8 cellular contexts compared by ENCODE assay signal in the genomic region with DNA sequence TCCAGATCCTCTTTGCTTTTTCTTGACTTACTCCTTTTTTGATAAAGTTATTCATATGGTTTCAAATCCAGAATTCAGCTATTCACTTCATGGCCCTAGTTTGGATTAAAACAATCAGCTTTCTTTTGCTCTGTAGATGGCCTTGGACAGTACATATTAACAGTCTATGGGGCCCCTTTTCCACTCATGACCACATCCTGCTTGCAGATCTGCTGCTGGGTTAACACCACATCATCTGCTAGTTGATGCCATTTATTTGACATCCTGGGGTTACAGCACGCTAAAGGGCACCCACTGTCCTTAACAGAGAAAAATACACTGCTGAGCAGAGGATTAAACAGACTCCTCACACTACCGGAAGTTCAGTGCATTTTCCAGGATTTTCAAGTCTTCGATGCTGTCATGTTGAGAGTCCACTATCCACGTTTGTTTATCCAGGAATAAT. TPM values are rescaled to one million over a fixed set of nuclear protein-coding genes. Genes with fewer than 3 reads are reported as not detected.
DNase-seq lines count a peak whose midpoint lies in the region; ATAC-seq and TF ChIP-seq lines count a peak whose summit lies in the region.

No MANE protein-coding gene starts in this region.

- WGBS in adipose tissue, 3 donors, result 31 to 52% (median 38%) methylated on average over 4 of the region's 4 CpGs

- H3K27ac ChIP-seq in adipose tissue (ENCODE audit: low read depth, low read length), result peak overlapping the region; percentile 79

- H3K27me3 Mint-ChIP-seq in nephron (ENCODE audit: low read depth), result no peaks in the 10 kb centered on the region

- DNase-seq in DMS153 (lab: John Stamatoyannopoulos, UW) (no peak), NCI-H524 (lab: John Stamatoyannopoulos, UW) (no peak), NCI-H1092 (lab: John Stamatoyannopoulos, UW) (no peak)

- peaks cover 47% of the 10 kb centered on the region for H3K4me1 Mint-ChIP-seq in nephron

- peak overlapping the region in 2 of 3 experiments; percentile 93 to 97 for H3K27ac Mint-ChIP-seq in nephron

- no peak overlapping the region for H3K4me3 Mint-ChIP-seq in nephron

- H3K9me3 Mint-ChIP-seq in nephron, result no peaks in the 10 kb centered on the region

- peaks cover 11% of the 10 kb centered on the region for H3K36me3 Mint-ChIP-seq in nephron (ENCODE audit: low read depth)

- ATAC-seq in GM18517 (IDR thresholded peaks at IDR 0.05; ENCODE audit: unreplicated experiment), result peak; percentile 72
- peak; percentile 73 for ATAC-seq in HG02759 (IDR thresholded peaks at IDR 0.05; ENCODE audit: unreplicated experiment)

- no peak for TF ChIP-seq CTCF in nephron (IDR thresholded peaks at IDR 0.05; ENCODE audit: unreplicated experiment in 3 of 3)

TF ChIP-seq in PFSK-1, 5 proteins besides CTCF, POLR2A, EP300 and RAD21:
- TF ChIP-seq, protein P1, sequence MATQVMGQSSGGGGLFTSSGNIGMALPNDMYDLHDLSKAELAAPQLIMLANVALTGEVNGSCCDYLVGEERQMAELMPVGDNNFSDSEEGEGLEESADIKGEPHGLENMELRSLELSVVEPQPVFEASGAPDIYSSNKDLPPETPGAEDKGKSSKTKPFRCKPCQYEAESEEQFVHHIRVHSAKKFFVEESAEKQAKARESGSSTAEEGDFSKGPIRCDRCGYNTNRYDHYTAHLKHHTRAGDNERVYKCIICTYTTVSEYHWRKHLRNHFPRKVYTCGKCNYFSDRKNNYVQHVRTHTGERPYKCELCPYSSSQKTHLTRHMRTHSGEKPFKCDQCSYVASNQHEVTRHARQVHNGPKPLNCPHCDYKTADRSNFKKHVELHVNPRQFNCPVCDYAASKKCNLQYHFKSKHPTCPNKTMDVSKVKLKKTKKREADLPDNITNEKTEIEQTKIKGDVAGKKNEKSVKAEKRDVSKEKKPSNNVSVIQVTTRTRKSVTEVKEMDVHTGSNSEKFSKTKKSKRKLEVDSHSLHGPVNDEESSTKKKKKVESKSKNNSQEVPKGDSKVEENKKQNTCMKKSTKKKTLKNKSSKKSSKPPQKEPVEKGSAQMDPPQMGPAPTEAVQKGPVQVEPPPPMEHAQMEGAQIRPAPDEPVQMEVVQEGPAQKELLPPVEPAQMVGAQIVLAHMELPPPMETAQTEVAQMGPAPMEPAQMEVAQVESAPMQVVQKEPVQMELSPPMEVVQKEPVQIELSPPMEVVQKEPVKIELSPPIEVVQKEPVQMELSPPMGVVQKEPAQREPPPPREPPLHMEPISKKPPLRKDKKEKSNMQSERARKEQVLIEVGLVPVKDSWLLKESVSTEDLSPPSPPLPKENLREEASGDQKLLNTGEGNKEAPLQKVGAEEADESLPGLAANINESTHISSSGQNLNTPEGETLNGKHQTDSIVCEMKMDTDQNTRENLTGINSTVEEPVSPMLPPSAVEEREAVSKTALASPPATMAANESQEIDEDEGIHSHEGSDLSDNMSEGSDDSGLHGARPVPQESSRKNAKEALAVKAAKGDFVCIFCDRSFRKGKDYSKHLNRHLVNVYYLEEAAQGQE (IDR thresholded peaks at IDR 0.05; ENCODE audit: insufficient read depth in 1 of 2, low read depth in 2 of 2, low read length in 2 of 2), result no peak
- TF ChIP-seq TAF1 (IDR thresholded peaks at IDR 0.05; ENCODE audit: borderline replicate concordance, insufficient read depth, low read length), result 0 out of 2 replicates have a peak, but pooled peaks have one; percentile 2

RNA-seq across cellular contexts. Expression of gene IFI16, which starts 0.9 kb away (rescaled TPM):
- polyA plus RNA-seq in PFSK-1 (2012; ENCODE audit: insufficient read length, low read depth), result 88.1 TPM
- polyA plus RNA-seq in adipose tissue, result 100 to 1,000 TPM in 2 of 3 donors, 10 to 100 TPM in 1; 12.5 to 159 (median 140) TPM
